Comparison of ENCODE assay signal across 19 cellular contexts in genomic region chr7:87202705-87203104, GRCh38.
DNase-seq lines count a peak whose midpoint lies in the region; ATAC-seq and TF ChIP-seq lines count a peak whose summit lies in the region.
"Had no signal": no experiment of that assay in that cellular context is flagged by ENCODE, and none has a peak within 500 bp of the region (broad histone marks: within the 10 kb centered on the region; RNA-seq: fewer than 3 reads in every experiment).

No MANE protein-coding gene starts in this region.

- peaks cover 54% of the 10 kb centered on the region for H3K36me3 Mint-ChIP-seq in activated naive CD4-positive, alpha-beta T cell treated with anti-CD3 and anti-CD28 coated beads, Interleukin-2, amount 50 U/mL, for 24 hours
- peaks cover 73% of the 10 kb centered on the region for H3K36me3 Mint-ChIP-seq in stimulated activated memory B cell treated with anti-CD40 and anti-IgM and Interleukin-4, amounts not matched to agents 10 μg/mL and 1 μg/mL and 100 μg/mL, for 72 hours

- H3K9ac ChIP-seq in SU-DHL-6 (ENCODE audit: low read length) = no peak overlapping the region
- H3K9ac ChIP-seq: KMS-11 had no signal

- H3K27ac ChIP-seq in SU-DHL-6 (ENCODE audit: low read depth, low read length) = peak overlapping the region; percentile 29; the same call in 1 of the 2 replicates
- H3K27ac ChIP-seq: esophagus muscularis mucosa, KMS-11, transverse colon had no signal

- no peaks in the 10 kb centered on the region for H3K9me2 ChIP-seq in SU-DHL-6 (replicated peaks; ENCODE audit: insufficient read depth, low read length)

- peaks cover 27% of the 10 kb centered on the region; the same call in 1 of the 2 replicates for H3K9me3 ChIP-seq in SU-DHL-6 (ENCODE audit: insufficient read depth, low read length)

- H3K4me1 Mint-ChIP-seq in activated naive CD4-positive, alpha-beta T cell treated with anti-CD3 and anti-CD28 coated beads, Interleukin-2, amount 50 U/mL, for 24 hours = peaks cover 66% of the 10 kb centered on the region
- H3K4me1 Mint-ChIP-seq in stimulated activated memory B cell treated with anti-CD40 and anti-IgM and Interleukin-4, amounts not matched to agents 10 μg/mL and 1 μg/mL and 100 μg/mL, for 72 hours = peaks cover 49% of the 10 kb centered on the region

- H3K4me3 ChIP-seq in SU-DHL-6 (ENCODE audit: insufficient read depth, low read length, poor library complexity, severe bottlenecking) = no peak overlapping the region
- H3K4me3 ChIP-seq: esophagus muscularis mucosa, mucosa of descending colon, transverse colon had no signal

- peaks cover 100% of the 10 kb centered on the region for H3K79me2 ChIP-seq in SU-DHL-6 (ENCODE audit: insufficient read depth, low read length)

- no peaks in the 10 kb centered on the region for H3K27me3 ChIP-seq in SU-DHL-6 (ENCODE audit: low read length)
- H3K27me3 ChIP-seq: esophagus muscularis mucosa, transverse colon had no signal

- H3K36me3 ChIP-seq in SU-DHL-6 (ENCODE audit: low read length) = peaks cover 71% of the 10 kb centered on the region

- ATAC-seq in GM21529 (IDR thresholded peaks at IDR 0.05; ENCODE audit: unreplicated experiment) (peak; percentile 30), GM21390 (IDR thresholded peaks at IDR 0.05; ENCODE audit: unreplicated experiment) (no peak), GM19397 (IDR thresholded peaks at IDR 0.05; ENCODE audit: unreplicated experiment) (no peak)
- ATAC-seq in stimulated activated memory B cell treated with anti-CD40 and anti-IgM and Interleukin-4, amounts not matched to agents 10 μg/mL and 1 μg/mL and 100 μg/mL, for 72 hours = no peak
- ATAC-seq: mucosa of descending colon; right cardiac atrium; stimulated activated naive CD8-positive, alpha-beta T cell treated with anti-CD3 and anti-CD28 coated beads, Interleukin-15, Interleukin-2, amounts not matched to agents 100 U/mL and 50 U/mL, for 24 hours had no signal

- H3F3A ChIP-seq in SU-DHL-6 (ENCODE audit: insufficient read depth) = peaks cover 60% of the 10 kb centered on the region

- peaks cover 9% of the 10 kb centered on the region for H3K9me3 Mint-ChIP-seq in activated naive CD4-positive, alpha-beta T cell treated with anti-CD3 and anti-CD28 coated beads, Interleukin-2, amount 50 U/mL, for 24 hours
- H3K9me3 Mint-ChIP-seq in stimulated activated memory B cell treated with anti-CD40 and anti-IgM and Interleukin-4, amounts not matched to agents 10 μg/mL and 1 μg/mL and 100 μg/mL, for 72 hours = peaks cover 13% of the 10 kb centered on the region

- peak overlapping the region; percentile 96 for H3K27ac Mint-ChIP-seq in activated naive CD4-positive, alpha-beta T cell treated with anti-CD3 and anti-CD28 coated beads, Interleukin-2, amount 50 U/mL, for 24 hours
- H3K27ac Mint-ChIP-seq in stimulated activated memory B cell treated with anti-CD40 and anti-IgM and Interleukin-4, amounts not matched to agents 10 μg/mL and 1 μg/mL and 100 μg/mL, for 72 hours = peak overlapping the region; percentile 29
- H3K27ac Mint-ChIP-seq: activated T-helper 1 cell treated with anti-CD3 and anti-CD28 coated beads, Interleukin-12 subunit alpha, Interleukin-12 subunit beta, Interleukin-2, Interleukin-4 antibody, amounts not matched to agents 30 ng/mL and 10 ng/mL and 1 ng/mL, durations not matched to agents 14 hours and 24 hours and 36 hours had no signal

- no peak for TF ChIP-seq CTCF in SU-DHL-6 (IDR thresholded peaks at IDR 0.05; ENCODE audit: insufficient read depth, low read length, poor library complexity, severe bottlenecking)

- no peak overlapping the region for H2AFZ ChIP-seq in SU-DHL-6 (ENCODE audit: low read depth, low read length, severe bottlenecking)

- H4K20me1 ChIP-seq in SU-DHL-6 (ENCODE audit: low read depth, low read length) = peaks cover 50% of the 10 kb centered on the region; the same call in 1 of the 2 replicates

- no peak overlapping the region for H3K4me2 ChIP-seq in SU-DHL-6 (ENCODE audit: low read depth, low read length, poor library complexity, severe bottlenecking)
- H3K4me2 ChIP-seq: KMS-11 had no signal

- no peaks in the 10 kb centered on the region for H3K27me3 Mint-ChIP-seq in activated naive CD4-positive, alpha-beta T cell treated with anti-CD3 and anti-CD28 coated beads, Interleukin-2, amount 50 U/mL, for 24 hours
- no peaks in the 10 kb centered on the region for H3K27me3 Mint-ChIP-seq in stimulated activated memory B cell treated with anti-CD40 and anti-IgM and Interleukin-4, amounts not matched to agents 10 μg/mL and 1 μg/mL and 100 μg/mL, for 72 hours
- H3K27me3 Mint-ChIP-seq: activated CD4-positive, alpha-beta memory T cell treated with anti-CD3 and anti-CD28 coated beads for 36 hours had no signal

- H3K4me3 Mint-ChIP-seq in activated naive CD4-positive, alpha-beta T cell treated with anti-CD3 and anti-CD28 coated beads, Interleukin-2, amount 50 U/mL, for 24 hours = no peak overlapping the region
- no peak overlapping the region for H3K4me3 Mint-ChIP-seq in stimulated activated memory B cell treated with anti-CD40 and anti-IgM and Interleukin-4, amounts not matched to agents 10 μg/mL and 1 μg/mL and 100 μg/mL, for 72 hours
- H3K4me3 Mint-ChIP-seq: activated CD4-positive, alpha-beta memory T cell treated with anti-CD3 and anti-CD28 coated beads for 36 hours; activated T-helper 1 cell treated with anti-CD3 and anti-CD28 coated beads, Interleukin-12 subunit alpha, Interleukin-12 subunit beta, Interleukin-2, Interleukin-4 antibody, amounts not matched to agents 30 ng/mL and 10 ng/mL and 1 ng/mL, durations not matched to agents 14 hours and 24 hours and 36 hours; CD14-positive monocyte had no signal

- DNase-seq in activated naive CD4-positive, alpha-beta T cell (lab: John Stamatoyannopoulos, UW) = no peak
- DNase-seq in AG08395 (ENCODE audit: low spot score) = no peak
- DNase-seq: activated CD4-positive, alpha-beta memory T cell treated with anti-CD3 and anti-CD28 coated beads for 36 hours; amniotic stem cell; mucosa of descending colon; NCI-H524; right cardiac atrium; stimulated activated naive CD8-positive, alpha-beta T cell treated with anti-CD3 and anti-CD28 coated beads, Interleukin-15, Interleukin-2, amounts not matched to agents 100 U/mL and 50 U/mL, for 24 hours; transverse colon had no signal
